ENCODE assay signal across 8 cellular contexts in genomic region chr7:105849122-105849855, GRCh38. TPM values are rescaled to one million over a fixed set of nuclear protein-coding genes. Genes with fewer than 3 reads are reported as not detected.
A peak's percentile ranks its signal among the peaks of the same experiment; 100 is the strongest.
DNase-seq lines count a peak whose midpoint lies in the region; ATAC-seq lines count a peak whose summit lies in the region.

No MANE protein-coding gene starts in this region.

- no peak overlapping the region for H3K4me3 Mint-ChIP-seq in memory B cell

- DNase-seq in A172 (ENCODE audit: low spot score) (peak; percentile 74), NCI-H2029 treated with DMSO at 0.1 percent for 48 hours (lab: John Stamatoyannopoulos, UW) (peak; percentile 13), activated T-helper 1 cell treated with Interleukin-2 at 50 U/mL for 16 hours (ENCODE audit: low read depth) (peak; percentile 53), memory B cell (ENCODE audit: low spot score in 2 of 2) (no peak), mucosa of gallbladder (ENCODE audit: low spot score) (no peak), anterior cingulate cortex (lab: John Stamatoyannopoulos, UW) (no peak)

- H3K9me3 Mint-ChIP-seq in memory B cell: peaks cover 1% of the 10 kb centered on the region

- no peaks in the 10 kb centered on the region for H3K27me3 Mint-ChIP-seq in memory B cell

- ATAC-seq in memory B cell (ENCODE audit: low read depth) (peak; percentile 39), GM21360 (IDR thresholded peaks at IDR 0.05; ENCODE audit: unreplicated experiment) (no peak), HG03442 (IDR thresholded peaks at IDR 0.05; ENCODE audit: unreplicated experiment) (no peak)

- peak overlapping the region; percentile 54 for H3K27ac Mint-ChIP-seq in memory B cell

- peaks cover 17% of the 10 kb centered on the region for H3K4me1 Mint-ChIP-seq in memory B cell

- H3K36me3 Mint-ChIP-seq in memory B cell: no peaks in the 10 kb centered on the region

RNA-seq across cellular contexts. Expression of gene ATXN7L1, which starts 27.1 kb away (rescaled TPM):
- total RNA-seq in A172 (2014; rRNA removed; shearing (Covaris generic)): 1.6 and 10.2 TPM in 2 replicates
- 16.3 TPM for total RNA-seq in mucosa of gallbladder

Comparison
In these comparisons a context has a peak if more than half of its experiments do, and no peak if none do; other contexts are left out.
1. DNase-seq: peak in A172 (single experiment), NCI-H2029 treated with DMSO at 0.1 percent for 48 hours (single experiment) and activated T-helper 1 cell treated with Interleukin-2 at 50 U/mL for 16 hours (single experiment); none in memory B cell (0 of 2), mucosa of gallbladder (single experiment) and anterior cingulate cortex (0 of 58).